Comparison of ENCODE assay signal across 8 cellular contexts in the genomic region with DNA sequence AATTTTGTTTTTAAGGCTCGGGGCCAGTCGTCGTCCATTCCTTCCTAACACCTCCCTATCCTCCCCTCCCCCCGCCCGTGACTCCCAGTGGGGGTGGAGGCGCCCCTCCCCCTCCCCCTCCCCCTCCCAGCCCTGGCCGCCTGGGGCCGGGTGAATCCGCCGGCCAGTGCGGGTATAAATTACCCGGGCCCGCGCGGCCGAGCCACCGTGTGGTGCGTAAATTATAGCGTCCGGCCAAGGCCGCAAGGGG. TPM values are rescaled to one million over a fixed set of nuclear protein-coding genes. Genes with fewer than 3 reads are reported as not detected.
DNase-seq lines count a peak whose midpoint lies in the region; TF ChIP-seq lines count a peak whose summit lies in the region.

No MANE protein-coding gene starts in this region.

- H3K9me2 ChIP-seq in Loucy (replicated peaks; ENCODE audit: low read depth, low read length): no peaks in the 10 kb centered on the region

- no peak overlapping the region for H2AFZ ChIP-seq in Loucy (ENCODE audit: low read length)

- H3K9me3 ChIP-seq in Loucy (ENCODE audit: insufficient read depth, low read depth, low read length): no peaks in the 10 kb centered on the region

- H3K27ac Mint-ChIP-seq in chondrocyte (ENCODE audit: unreplicated experiment) (peak overlapping the region; percentile 68), mesothelial cell of epicardium (peak overlapping the region; percentile 82)

- H3K9ac ChIP-seq in Loucy (ENCODE audit: low read depth, low read length, poor library complexity, severe bottlenecking): peak overlapping the region; percentile 96

- DNase-seq in AG09309 (ENCODE audit: low read depth) (no peak), chondrocyte (ENCODE audit: low spot score) (no peak), mesothelial cell of epicardium (ENCODE audit: low spot score in 2 of 2, unreplicated experiment in 2 of 2) (no peak), NCI-H82 (lab: John Stamatoyannopoulos, UW) (no peak), NK-92 (lab: John Stamatoyannopoulos, UW; ENCODE audit: unreplicated experiment) (no peak), HuH-7.5 (ENCODE audit: low spot score) (no peak)
- no peak for DNase-seq in stimulated activated CD4-positive, alpha-beta T cell treated with anti-CD3 and anti-CD28 coated beads, Interleukin-4, amount 100 ng/mL, for 24 hours

- peaks cover 90% of the 10 kb centered on the region for H3K79me2 ChIP-seq in Loucy (ENCODE audit: insufficient read depth, low read length)

- H3K4me3 Mint-ChIP-seq in chondrocyte (ENCODE audit: unreplicated experiment) (peak overlapping the region; percentile 49), mesothelial cell of epicardium (peak overlapping the region; percentile 64)

- peaks cover 66% of the 10 kb centered on the region for H3K4me1 ChIP-seq in Loucy (ENCODE audit: insufficient read depth, low read length, poor library complexity, severe bottlenecking)

- H3K36me3 ChIP-seq in Loucy (ENCODE audit: insufficient read depth, low read length): peaks cover under 1% of the 10 kb centered on the region; the same call in 1 of the 2 replicates

- no peaks in the 10 kb centered on the region for H3K36me3 Mint-ChIP-seq in chondrocyte (ENCODE audit: low read depth)
- H3K36me3 Mint-ChIP-seq in mesothelial cell of epicardium: no peaks in the 10 kb centered on the region

- peaks cover 9% of the 10 kb centered on the region for H3F3A ChIP-seq in Loucy (ENCODE audit: low read depth)

- no peak for TF ChIP-seq CTCF in AG09309 (IDR thresholded peaks at IDR 0.05; ENCODE audit: control insufficient read depth, insufficient read depth, low read depth, low read length, missing control alignments)
- no peak for TF ChIP-seq CTCF in Loucy (conservative IDR thresholded peaks at IDR 0.05; ENCODE audit: low read length)
- no peak for TF ChIP-seq CTCF in chondrocyte (IDR thresholded peaks at IDR 0.05)
- no peak for TF ChIP-seq CTCF in mesothelial cell of epicardium (IDR thresholded peaks at IDR 0.05; ENCODE audit: unreplicated experiment)

- no peaks in the 10 kb centered on the region for H3K27me3 ChIP-seq in Loucy (ENCODE audit: insufficient read depth, low read length, poor library complexity, severe bottlenecking)

- H3K9me3 Mint-ChIP-seq in chondrocyte (ENCODE audit: low read depth): no peaks in the 10 kb centered on the region
- H3K9me3 Mint-ChIP-seq in mesothelial cell of epicardium: no peaks in the 10 kb centered on the region

- peak overlapping the region; percentile 96 for H3K4me2 ChIP-seq in Loucy (ENCODE audit: low read depth, low read length, poor library complexity, severe bottlenecking)

- peaks cover 63% of the 10 kb centered on the region for H4K20me1 ChIP-seq in Loucy (ENCODE audit: insufficient read depth, low read length, poor library complexity, severe bottlenecking)

- H3K4me3 ChIP-seq in AG09309 (ENCODE audit: control insufficient read depth, low read depth, low read length): peak overlapping the region; percentile 57
- H3K4me3 ChIP-seq in Loucy (ENCODE audit: low read length, poor library complexity, severe bottlenecking): peak overlapping the region; percentile 76

- H3K27me3 Mint-ChIP-seq in chondrocyte (ENCODE audit: low read depth) (no peaks in the 10 kb centered on the region), mesothelial cell of epicardium (ENCODE audit: low read depth) (no peaks in the 10 kb centered on the region)

- H3K4me1 Mint-ChIP-seq in chondrocyte (ENCODE audit: low read depth): peaks cover 22% of the 10 kb centered on the region
- peaks cover 63% of the 10 kb centered on the region for H3K4me1 Mint-ChIP-seq in mesothelial cell of epicardium

RNA-seq across cellular contexts. Expression of a gene that starts 2.0 kb away (rescaled TPM):
- total RNA-seq in chondrocyte (22.6 to 37.1 TPM (median 24.0 TPM) in 3 replicates), mesothelial cell of epicardium (193 to 218 TPM (median 208 TPM) in 3 replicates)
